8 cellular contexts compared by ENCODE assay signal in genomic region chrX:136879001-136879667, GRCh38. TPM values are rescaled to one million over a fixed set of nuclear protein-coding genes. Genes with fewer than 3 reads are reported as not detected.
DNase-seq lines count a peak whose midpoint lies in the region; ATAC-seq and TF ChIP-seq lines count a peak whose summit lies in the region.

No MANE protein-coding gene starts in this region.

- 30% methylated on average over 10 of the region's 10 CpGs for WGBS in mammary epithelial cell (ENCODE audit: low coverage, missing lambda C conversion rate)
- WGBS in aorta, 2 donors: 3 to 27% methylated on average over 10 of the region's 10 CpGs

- no peak for ATAC-seq in aorta (ENCODE audit: low FRiP score)
- no peak for ATAC-seq in HG02885 (IDR thresholded peaks at IDR 0.05; ENCODE audit: poor library complexity, unreplicated experiment)

- TF ChIP-seq CTCF in mammary epithelial cell (conservative IDR thresholded peaks at IDR 0.05 in 1 of 2, IDR thresholded peaks at IDR 0.05 in 1 of 2; ENCODE audit: extremely low read depth in 1 of 2, insufficient read depth in 1 of 2, low read depth in 1 of 2, low read length in 2 of 2): no peak

- in situ Hi-C loops in mammary epithelial cell (cut with MboI; ENCODE audit: low sequenced_read_pairs in 2 of 2): no loop called here

- H3K4me3 ChIP-seq in ACC112 (ENCODE audit: low read depth, low read length): peak overlapping the region; percentile 88
- peak overlapping the region; percentile 44 to 76 (median 68) for H3K4me3 ChIP-seq in mammary epithelial cell (replicated peaks in 1 of 3; ENCODE audit: insufficient read depth in 1 of 3, low read depth in 2 of 3, low read length in 3 of 3)
- peak overlapping the region; percentile 60 to 65 for H3K4me3 ChIP-seq in aorta (ENCODE audit: low read length in 2 of 2)

- DNase-seq in mammary epithelial cell (peak; percentile 15), medulla oblongata (ENCODE audit: extremely low spot score) (peak; percentile 2), aorta (no peak), iPS-NIHi7 (ENCODE audit: extremely low spot score) (no peak)
- DNase-seq in stimulated activated naive CD4-positive, alpha-beta T cell treated with Interleukin-2 at 50 U/mL for 16 hours (lab: John Stamatoyannopoulos, UW): no peak

- peaks cover 8% of the 10 kb centered on the region for H3K36me3 Mint-ChIP-seq in IgD-negative memory B cell

- H3K36me3 ChIP-seq in ACC112 (ENCODE audit: insufficient read depth, low read length) (peaks cover 14% of the 10 kb centered on the region; the same call in 1 of the 2 replicates), mammary epithelial cell (ENCODE audit: insufficient read depth, low read length) (peaks cover 12% of the 10 kb centered on the region), aorta (ENCODE audit: control insufficient read depth in 1 of 2, insufficient read depth in 2 of 2, low read length in 1 of 2) (no peaks in the 10 kb centered on the region)

- no peaks in the 10 kb centered on the region for H3K27me3 Mint-ChIP-seq in IgD-negative memory B cell

- peak overlapping the region; percentile 71 for H3K27ac ChIP-seq in ACC112 (ENCODE audit: low read depth, low read length)
- peak overlapping the region; percentile 73 for H3K27ac ChIP-seq in mammary epithelial cell (ENCODE audit: insufficient read depth, low read depth, low read length)
- peak overlapping the region in 1 of 2 donors; percentile 61 for H3K27ac ChIP-seq in aorta (ENCODE audit: low read depth in 1 of 2, low read length in 2 of 2)

- H3K9ac ChIP-seq in mammary epithelial cell (ENCODE audit: insufficient read depth, low read length): peak overlapping the region; percentile 82

- no TSS peak for BruUV-seq in mammary epithelial cell (replicated peaks; lab: Mats Ljungman, UMichigan)

- peaks cover 0 to 13% (median 4%) of the 10 kb centered on the region in 3 donors for H3K4me1 Mint-ChIP-seq in IgD-negative memory B cell

- H3K4me1 ChIP-seq in ACC112 (ENCODE audit: control insufficient read depth, insufficient read depth, low read length, unreplicated experiment): no peaks in the 10 kb centered on the region
- no peaks in the 10 kb centered on the region for H3K4me1 ChIP-seq in mammary epithelial cell (ENCODE audit: insufficient read depth, low read length)
- no peaks in the 10 kb centered on the region for H3K4me1 ChIP-seq in aorta (ENCODE audit: control insufficient read depth in 1 of 2, insufficient read depth in 2 of 2, low read length in 2 of 2)

- peak overlapping the region; percentile 94 to 98 (median 96) for H3K4me3 Mint-ChIP-seq in IgD-negative memory B cell

- H3K79me2 ChIP-seq in ACC112 (ENCODE audit: control insufficient read depth, insufficient read depth, low read length, unreplicated experiment): peaks cover 48% of the 10 kb centered on the region
- H3K79me2 ChIP-seq in mammary epithelial cell (ENCODE audit: insufficient read depth, low read length): peaks cover 46% of the 10 kb centered on the region

- H4K20me1 ChIP-seq in mammary epithelial cell (ENCODE audit: insufficient read depth, low read length): no peaks in the 10 kb centered on the region

- H3K27me3 ChIP-seq in ACC112 (ENCODE audit: insufficient read depth, low read length) (no peaks in the 10 kb centered on the region), mammary epithelial cell (ENCODE audit: insufficient read depth, low read length) (no peaks in the 10 kb centered on the region), aorta (ENCODE audit: control insufficient read depth in 1 of 2, insufficient read depth in 2 of 2, low read length in 1 of 2) (no peaks in the 10 kb centered on the region)

- dilution Hi-C loops in mammary epithelial cell (cut with HindIII; ENCODE audit: low sequenced_read_pairs): no loop called here

- H3K27ac Mint-ChIP-seq in IgD-negative memory B cell: peak overlapping the region; percentile 96 to 99 (median 97)

- CTCF ChIA-PET in mammary epithelial cell (lab: Charles Lee; ENCODE audit: low non-redundant PET): no interaction called here

- peak overlapping the region; percentile 57 for H3K4me2 ChIP-seq in mammary epithelial cell (ENCODE audit: insufficient read depth, low read depth, low read length)

- peaks cover 0 to 4% (median 0%) of the 10 kb centered on the region in 3 donors for H3K9me3 Mint-ChIP-seq in IgD-negative memory B cell

- H3K9me3 ChIP-seq in mammary epithelial cell (replicated peaks; ENCODE audit: insufficient read depth, low read length): no peaks in the 10 kb centered on the region
- H3K9me3 ChIP-seq in aorta (ENCODE audit: control insufficient read depth, low read length): no peaks in the 10 kb centered on the region

- intact Hi-C loops in mammary epithelial cell (cut with micrococcal nuclease) (no loop called here), aorta (cut with DNase I) (no loop called here)

- no peak overlapping the region for H2AFZ ChIP-seq in ACC112 (ENCODE audit: low read length, unreplicated experiment)
- H2AFZ ChIP-seq in mammary epithelial cell (ENCODE audit: low read depth, low read length): no peak overlapping the region

RNA-seq across cellular contexts. Expression of gene RBMX, which starts 1.4 kb away (rescaled TPM):
- polyA plus RNA-seq in IgD-negative memory B cell (180 TPM), mammary epithelial cell (138 TPM), aorta (100 to 1,000 TPM in 1 of 2 donors, 10 to 100 TPM in 1; 88.0 to 131 TPM)
- total RNA-seq in mammary epithelial cell (100 to 1,000 TPM; 123 to 170 TPM), aorta (100 to 1,000 TPM; 128 to 131 TPM)
- 160 TPM for polyA minus RNA-seq in mammary epithelial cell

Comparison
In these comparisons a context has a peak if more than half of its experiments do, and no peak if none do; other contexts are left out.
1. DNase-seq: peak in mammary epithelial cell (single experiment) and medulla oblongata (single experiment); none in aorta (0 of 2), iPS-NIHi7 (single experiment) and stimulated activated naive CD4-positive, alpha-beta T cell treated with Interleukin-2 at 50 U/mL for 16 hours (single experiment).
2. Peak in every context shown above with its lines, with median percentiles within 50 percentile points of each other: H3K4me3 ChIP-seq.